Comparison of ENCODE assay signal across 8 cellular contexts in genomic region chr2:140863713-140864112, GRCh38.
A peak's percentile ranks its signal among the peaks of the same experiment; 100 is the strongest.
DNase-seq lines count a peak whose midpoint lies in the region; ATAC-seq and TF ChIP-seq lines count a peak whose summit lies in the region.

No MANE protein-coding gene starts in this region.

- ATAC-seq in GM18870 (IDR thresholded peaks at IDR 0.05; ENCODE audit: unreplicated experiment): peak; percentile 69
- no peak for ATAC-seq in GM19023 (IDR thresholded peaks at IDR 0.05; ENCODE audit: unreplicated experiment)

- DNase-seq in AG08396 (ENCODE audit: low spot score) (peak; percentile 4), Kasumi-1 (lab: John Stamatoyannopoulos, UW) (peak; percentile 76 to 82), RPMI8226 (peak; percentile 20), fibroblast of pulmonary artery (ENCODE audit: low read depth) (peak; percentile 90), stromal cell of bone marrow (ENCODE audit: low read depth) (peak; percentile 39)
- DNase-seq in stimulated activated naive CD4-positive, alpha-beta T cell (lab: John Stamatoyannopoulos, UW): no peak

- H3K4me3 ChIP-seq in fibroblast of pulmonary artery (replicated peaks; ENCODE audit: low read depth, low read length): no peak overlapping the region

- peak; percentile 72 for TF ChIP-seq CTCF in fibroblast of pulmonary artery (IDR thresholded peaks at IDR 0.05; ENCODE audit: low read length, missing control alignments)

Comparison
In these comparisons a context has a peak if more than half of its experiments do, and no peak if none do; other contexts are left out.
1. DNase-seq: peak in AG08396 (single experiment), Kasumi-1 (2 of 2), RPMI8226 (single experiment), fibroblast of pulmonary artery (single experiment) and stromal cell of bone marrow (single experiment); none in stimulated activated naive CD4-positive, alpha-beta T cell (0 of 6).